9 cellular contexts compared by ENCODE assay signal in genomic region chr3:125917020-125917464, GRCh38. TPM values are rescaled to one million over a fixed set of nuclear protein-coding genes. Genes with fewer than 3 reads are reported as not detected.
DNase-seq lines count a peak whose midpoint lies in the region; ATAC-seq and TF ChIP-seq lines count a peak whose summit lies in the region.
"Not testable (repeated sequence)": the region's sequence is repeated elsewhere in the genome, so short reads cannot be mapped to it uniquely, and the experiment has no call there.
"Had no signal": no experiment of that assay in that cellular context is flagged by ENCODE, and none has a peak within 500 bp of the region (broad histone marks: within the 10 kb centered on the region; RNA-seq: fewer than 3 reads in every experiment).

No MANE protein-coding gene starts in this region.

- not testable (repeated sequence) for H3K27me3 ChIP-seq in left lung, vagina

- peak overlapping the region; percentile 74 for H3K27ac ChIP-seq in epithelial cell of prostate
- peak overlapping the region; percentile 65 to 88 for H3K27ac ChIP-seq in left lung
- peak overlapping the region; percentile 65 for H3K27ac ChIP-seq in vagina

- H3K27me3 Mint-ChIP-seq in activated naive CD8-positive, alpha-beta T cell = not testable (repeated sequence)

- intact Hi-C loops in left lung (cut with DNase I); vagina (cut with DNase I): not testable (repeated sequence)

- not testable (repeated sequence) for ATAC-seq in left lung

- not testable (repeated sequence) for H3K9me3 Mint-ChIP-seq in activated naive CD8-positive, alpha-beta T cell (ENCODE audit: low read depth)

- not testable (repeated sequence) for TF ChIP-seq POLR2A in vagina (IDR thresholded peaks at IDR 0.05)

- peaks cover 25% of the 10 kb centered on the region for H3K4me1 Mint-ChIP-seq in activated naive CD8-positive, alpha-beta T cell (ENCODE audit: low read depth)

- H3K4me3 Mint-ChIP-seq in activated naive CD8-positive, alpha-beta T cell = peak overlapping the region; percentile 92

- H3K4me3 ChIP-seq in GM12865 (ENCODE audit: low read depth, low read length) (peak overlapping the region; percentile 79), left lung (peak overlapping the region; percentile 58 to 70), vagina (peak overlapping the region; percentile 58 to 76)

- in situ Hi-C loops in SK-MEL-5 (cut with HindIII; ENCODE audit: low pct_unique_long_range_greater_than_20kb, low sequenced_read_pairs) = not testable (repeated sequence)

- not testable (repeated sequence) for TF ChIP-seq CTCF in GM12865 (IDR thresholded peaks at IDR 0.05; ENCODE audit: insufficient read depth, low read depth, low read length, missing control alignments); left lung (IDR thresholded peaks at IDR 0.05); vagina (IDR thresholded peaks at IDR 0.05)

- H3K36me3 Mint-ChIP-seq in activated naive CD8-positive, alpha-beta T cell = not testable (repeated sequence)

- not testable (repeated sequence) for H3K36me3 ChIP-seq in left lung, vagina

- H3K27ac Mint-ChIP-seq in activated naive CD8-positive, alpha-beta T cell = peak overlapping the region; percentile 91

- H3K9me3 ChIP-seq in left lung, vagina: not testable (repeated sequence)

- not testable (repeated sequence) for H3K4me1 ChIP-seq in left lung
- peaks cover 16% of the 10 kb centered on the region for H3K4me1 ChIP-seq in vagina

- DNase-seq in GM12865 (ENCODE audit: low read depth) (peak; percentile 71), NCI-H1105 (lab: John Stamatoyannopoulos, UW) (peak; percentile 69), SK-MEL-5 (ENCODE audit: low read depth, low spot score) (peak; percentile 30), left lung (peak in 1 of 2 donors; percentile 44), retina (peak; percentile 75), vagina (ENCODE audit: extremely low spot score in 2 of 2) (peak in 1 of 2 donors; percentile 89)
- DNase-seq in epithelial cell of prostate (ENCODE audit: low read depth, low spot score) = not testable (repeated sequence)

RNA-seq across cellular contexts. Expression of gene ROPN1B, which starts 51.9 kb away (rescaled TPM):
- 38.5 and 41.5 TPM in 2 replicates for total RNA-seq in SK-MEL-5 (2014; rRNA removed; shearing (Covaris generic))
- 13.9 and 17.4 TPM in 2 replicates for polyA plus RNA-seq in SK-MEL-5 (2015; cell fraction: cytosol; rRNA removed)
- polyA plus RNA-seq in SK-MEL-5 (2015; cell fraction: nucleus; rRNA removed) = 6.5 and 8.0 TPM in 2 replicates
- under 1 TPM; 0.29 to 0.71 TPM for total RNA-seq in left lung
- not detected for total RNA-seq in vagina
- total RNA-seq: pulmonary artery endothelial cell had no signal

Comparison
In these comparisons a context has a peak if more than half of its experiments do, and no peak if none do; other contexts are left out.
1. RNA of gene ROPN1B, which starts 51.9 kb away (total RNA-seq): 38.5 to 41.5 TPM in SK-MEL-5; 0.29 to 0.71 TPM in left lung and not detected in vagina (single experiment); every median in the first group is over 10 times any median in the second.
2. Peak in every context shown above with its lines, with median percentiles within 50 percentile points of each other: H3K4me3 ChIP-seq and H3K27ac ChIP-seq.